ENCODE assay signal across 11 cellular contexts in genomic region chr1:119276558-119276957, GRCh38.
DNase-seq lines count a peak whose midpoint lies in the region; ATAC-seq and TF ChIP-seq lines count a peak whose summit lies in the region.
"Had no signal": no experiment of that assay in that cellular context is flagged by ENCODE, and none has a peak within 500 bp of the region (broad histone marks: within the 10 kb centered on the region; RNA-seq: fewer than 3 reads in every experiment).

No MANE protein-coding gene starts in this region.

- WGBS in right lobe of liver (ENCODE audit: insufficient coverage, low coverage, low lambda C conversion rate, missing lambda C conversion rate), result 100% methylated on average over 1 of the region's 1 CpG

- no peaks in the 10 kb centered on the region for H3K27me3 ChIP-seq in right lobe of liver

- peak in 2 of 4 donors; percentile 17 to 20 for TF ChIP-seq CTCF in right lobe of liver (IDR thresholded peaks at IDR 0.05)

- H3K36me3 ChIP-seq in right lobe of liver, result no peaks in the 10 kb centered on the region

- no peak overlapping the region for H3K4me3 ChIP-seq in right lobe of liver

- no peaks in the 10 kb centered on the region for H3K9me3 ChIP-seq in right lobe of liver

- intact Hi-C loops in right lobe of liver (cut with DNase I), result no loop called here

- H3K27ac ChIP-seq in right lobe of liver, result no peak overlapping the region
- H3K27ac ChIP-seq: epithelial cell of prostate had no signal

- DNase-seq in NCI-H2029 (lab: John Stamatoyannopoulos, UW) (peak; percentile 6), NCI-H2029 treated with DMSO at 0.1 percent for 48 hours (lab: John Stamatoyannopoulos, UW) (no peak), NCI-H1105 treated with DMSO at 0.1 percent for 48 hours (lab: John Stamatoyannopoulos, UW) (peak; percentile 84), SHP77 treated with DMSO at 0.1 percent for 48 hours (lab: John Stamatoyannopoulos, UW) (peak; percentile 27), right lobe of liver (no peak), AML-193 (lab: John Stamatoyannopoulos, UW) (no peak), retina (no peak)
- DNase-seq: activated T-cell treated with anti-CD3 and anti-CD28 coated beads, Interleukin-2, amount 50 U/mL, for 4 hours had no signal

- ATAC-seq in right lobe of liver (peak in 3 of 4 donors; percentile 23 to 63 (median 38)), GM19351 (IDR thresholded peaks at IDR 0.05; ENCODE audit: unreplicated experiment) (no peak)
- ATAC-seq: activated T-cell treated with anti-CD3 and anti-CD28 coated beads, Interleukin-2, amount 50 U/mL, for 4 hours; natural killer cell treated with Interleukin-12 subunit alpha and Interleukin-12 subunit beta and Interleukin-15 and Interleukin-18, amount 100 ng/mL, for 72 hours had no signal

- TF ChIP-seq POLR2A in right lobe of liver (IDR thresholded peaks at IDR 0.05), result no peak

- H3K4me1 ChIP-seq in right lobe of liver, result no peaks in the 10 kb centered on the region

Comparison
In these comparisons a context has a peak if more than half of its experiments do, and no peak if none do; other contexts are left out.
1. DNase-seq: peak in NCI-H2029 (single experiment), NCI-H1105 treated with DMSO at 0.1 percent for 48 hours (single experiment) and SHP77 treated with DMSO at 0.1 percent for 48 hours (single experiment); none in NCI-H2029 treated with DMSO at 0.1 percent for 48 hours (single experiment), right lobe of liver (0 of 3), AML-193 (0 of 2) and retina (single experiment).